ENCODE assay signal across 10 cellular contexts in the genomic region with DNA sequence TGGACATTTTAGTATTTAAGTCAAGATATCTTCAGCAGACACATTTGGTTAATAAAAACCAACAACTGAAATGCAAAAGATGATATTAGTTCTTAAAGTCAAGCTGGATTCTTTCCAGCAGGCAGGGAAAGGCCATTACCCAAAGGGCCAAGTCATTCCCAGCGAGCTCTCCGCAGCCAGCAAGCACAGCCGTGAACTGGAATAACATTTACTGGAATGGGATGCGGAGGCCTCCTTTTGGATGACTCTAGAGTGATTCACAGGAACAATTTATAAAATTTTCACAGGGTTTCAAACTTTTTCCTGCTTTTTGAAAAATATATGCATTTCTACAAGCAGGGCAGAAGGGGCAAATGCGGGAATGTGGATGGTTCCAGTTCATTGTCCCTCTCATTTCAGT.
DNase-seq lines count a peak whose midpoint lies in the region; ATAC-seq, FAIRE-seq and TF ChIP-seq lines count a peak whose summit lies in the region.
"Had no signal": no experiment of that assay in that cellular context is flagged by ENCODE, and none has a peak within 500 bp of the region (broad histone marks: within the 10 kb centered on the region; RNA-seq: fewer than 3 reads in every experiment).

No MANE protein-coding gene starts in this region.

- no peak for TF ChIP-seq EP300 in transverse colon (IDR thresholded peaks at IDR 0.05; ENCODE audit: low read depth)

- ATAC-seq in HG03025 (IDR thresholded peaks at IDR 0.05; ENCODE audit: low FRiP score, unreplicated experiment) (no peak), GM18498 (IDR thresholded peaks at IDR 0.05; ENCODE audit: unreplicated experiment) (no peak)
- ATAC-seq: activated CD4-positive, alpha-beta T cell treated with anti-CD3 and anti-CD28 coated beads for 36 hours had no signal

- FAIRE-seq in HTR-8/SVneo (lab: Jason Lieb, UNC) (peak; percentile 38), bronchial epithelial cell (lab: Jason Lieb, UNC) (no peak)

- H3K4me3 ChIP-seq in bronchial epithelial cell (ENCODE audit: low read depth, low read length) (no peak overlapping the region), transverse colon (no peak overlapping the region)

- WGBS in transverse colon (ENCODE audit: low coverage in 1 of 2), 2 donors: 75% methylated on average over 1 to 5 of the region's 5 CpGs

- intact Hi-C loops in transverse colon (cut with DNase I; ENCODE audit: low total_unique reads): no loop called here

- DNase-seq in HTR-8/SVneo (ENCODE audit: insufficient read length, low spot score): peak; percentile 42
- DNase-seq in bronchial epithelial cell (ENCODE audit: low read depth): peak; percentile 38
- DNase-seq in kidney tubule cell (ENCODE audit: low spot score): peak; percentile 89
- DNase-seq in transverse colon: no peak
- DNase-seq in NK-92 treated with Interleukin-12 subunit alpha and Interleukin-12 subunit beta, amount 100 ng/mL, for 24 hours (lab: John Stamatoyannopoulos, UW): no peak
- DNase-seq in caudate nucleus (lab: John Stamatoyannopoulos, UW): no peak
- DNase-seq: activated CD4-positive, alpha-beta T cell treated with anti-CD3 and anti-CD28 coated beads for 36 hours; naive B cell had no signal

- peaks cover 0 to 16% (median 0%) of the 10 kb centered on the region in 4 donors for H3K4me1 ChIP-seq in transverse colon

- no peaks in the 10 kb centered on the region for H3K9me3 ChIP-seq in transverse colon

- H3K27ac ChIP-seq in transverse colon (peak overlapping the region; percentile 43 to 60 (median 58)), caudate nucleus (ENCODE audit: low read depth, low read length) (no peak overlapping the region)

- H3K27me3 ChIP-seq in bronchial epithelial cell (ENCODE audit: control insufficient read depth, insufficient read depth, low read length) (no peaks in the 10 kb centered on the region), transverse colon (no peaks in the 10 kb centered on the region)

- in situ Hi-C loops in transverse colon (cut with MboI; ENCODE audit: low pct_ligation_motif_present in 1 of 4, low pct_unique_long_range_greater_than_20kb in 1 of 4, low sequenced_read_pairs in 3 of 4): no loop called here

- no peak for TF ChIP-seq CTCF in bronchial epithelial cell (IDR thresholded peaks at IDR 0.05; ENCODE audit: insufficient read depth, low read length, severe bottlenecking)
- no peak for TF ChIP-seq CTCF in transverse colon (IDR thresholded peaks at IDR 0.05)

- no peak for TF ChIP-seq POLR2A in transverse colon (IDR thresholded peaks at IDR 0.05)

- H3K36me3 ChIP-seq in bronchial epithelial cell (ENCODE audit: control insufficient read depth, insufficient read depth, low read length) (no peaks in the 10 kb centered on the region), transverse colon (no peaks in the 10 kb centered on the region)

Comparison
In these comparisons a context has a peak if more than half of its experiments do, and no peak if none do; other contexts are left out.
1. DNase-seq: peak in HTR-8/SVneo (single experiment), bronchial epithelial cell (single experiment) and kidney tubule cell (single experiment); none in transverse colon (single experiment), NK-92 treated with Interleukin-12 subunit alpha and Interleukin-12 subunit beta, amount 100 ng/mL, for 24 hours (single experiment) and caudate nucleus (0 of 61).